Comparison of ENCODE assay signal across 15 cellular contexts in genomic region chr15:63094495-63094931, GRCh38. TPM values are rescaled to one million over a fixed set of nuclear protein-coding genes. Genes with fewer than 3 reads are reported as not detected.
DNase-seq lines count a peak whose midpoint lies in the region; ATAC-seq and TF ChIP-seq lines count a peak whose summit lies in the region.
"Had no signal": no experiment of that assay in that cellular context is flagged by ENCODE, and none has a peak within 500 bp of the region (broad histone marks: within the 10 kb centered on the region; RNA-seq: fewer than 3 reads in every experiment).

No MANE protein-coding gene starts in this region.

- no TSS peak for BruUV-seq in mammary epithelial cell (replicated peaks; lab: Mats Ljungman, UMichigan)
- no TSS peak for BruUV-seq in Calu3 (replicated peaks; lab: Mats Ljungman, UMichigan)

- H3K4me3 ChIP-seq in mammary epithelial cell (replicated peaks in 1 of 3; ENCODE audit: insufficient read depth in 1 of 3, low read depth in 2 of 3, low read length in 3 of 3) (no peak overlapping the region), breast epithelium (no peak overlapping the region), SK-N-SH (ENCODE audit: low read depth in 2 of 2, low read length in 1 of 2) (no peak overlapping the region; a peak in 1 of 4 replicates), heart left ventricle (no peak overlapping the region), transverse colon (no peak overlapping the region), esophagus squamous epithelium (no peak overlapping the region)

- peaks cover 9% of the 10 kb centered on the region for H3K4me1 ChIP-seq in mammary epithelial cell (ENCODE audit: insufficient read depth, low read length)
- H3K4me1 ChIP-seq in breast epithelium, result no peaks in the 10 kb centered on the region
- peaks cover 16 to 17% of the 10 kb centered on the region in 2 experiments; a peak in 3 of 4 replicates for H3K4me1 ChIP-seq in SK-N-SH (ENCODE audit: control insufficient read depth in 1 of 2, insufficient read depth in 2 of 2, low read depth in 1 of 2, low read length in 1 of 2)
- H3K4me1 ChIP-seq in heart left ventricle, result peaks cover 0 to 19% (median 8%) of the 10 kb centered on the region in 12 donors
- peaks cover under 1 to 23% (median 3%) of the 10 kb centered on the region in 4 donors for H3K4me1 ChIP-seq in transverse colon
- H3K4me1 ChIP-seq in esophagus squamous epithelium, result no peaks in the 10 kb centered on the region

- H4K20me1 ChIP-seq in mammary epithelial cell (ENCODE audit: insufficient read depth, low read length) (no peaks in the 10 kb centered on the region), SK-N-SH (ENCODE audit: insufficient read depth) (no peaks in the 10 kb centered on the region)

- CTCF ChIA-PET in mammary epithelial cell (lab: Charles Lee; ENCODE audit: low non-redundant PET) (interaction anchor here (0.6 kb wide), 1 partner anchor 205 kb away, joined by 3 read pairs; no protein-coding TSS in a partner anchor), SK-N-SH (lab: Yijun Ruan, JAX) (interaction anchor here (0.6 to 13.4 kb wide), 37 partner anchors 9 to 615 kb away, joined by 3 to 315 read pairs (median 5); partner anchors contain the start of genes RPS27L and TPM1), Calu3 (lab: Charles Lee) (interaction anchor here (0.5 to 1.4 kb wide), 4 partner anchors 27 to 312 kb away, joined by 3 to 8 read pairs (median 4); no protein-coding TSS in a partner anchor)

- intact Hi-C loops in mammary epithelial cell (cut with micrococcal nuclease), result loop anchor here (10.0 kb wide), 1 partner anchor 760 kb away; no protein-coding TSS in a partner anchor
- intact Hi-C loops in breast epithelium (cut with DNase I; ENCODE audit: low total_unique reads), result loop anchor here (5.0 kb wide), 1 partner anchor 47 kb away; no protein-coding TSS in a partner anchor
- intact Hi-C loops in heart left ventricle (cut with DNase I), result loop anchor here in 7 of 10 donors (1.0 to 5.0 kb wide), 5 partner anchors 47 to 312 kb away; no protein-coding TSS in a partner anchor
- intact Hi-C loops in transverse colon (cut with DNase I; ENCODE audit: low total_unique reads), result loop anchor here (5.0 kb wide), 2 partner anchors 47 to 247 kb away; no protein-coding TSS in a partner anchor
- intact Hi-C loops in esophagus squamous epithelium (cut with DNase I), result loop anchor here (10.0 kb wide), 2 partner anchors 250 to 310 kb away; no protein-coding TSS in a partner anchor
- intact Hi-C loops in Calu3 (cut with micrococcal nuclease; ENCODE audit: unreplicated experiment), result loop anchor here (5.0 kb wide), 1 partner anchor 247 kb away; no protein-coding TSS in a partner anchor

- H3K79me2 ChIP-seq in mammary epithelial cell (ENCODE audit: insufficient read depth, low read length), result no peaks in the 10 kb centered on the region
- no peaks in the 10 kb centered on the region for H3K79me2 ChIP-seq in SK-N-SH (ENCODE audit: insufficient read depth)

- TF ChIP-seq CTCF in mammary epithelial cell (conservative IDR thresholded peaks at IDR 0.05 in 1 of 2, IDR thresholded peaks at IDR 0.05 in 1 of 2; ENCODE audit: extremely low read depth in 1 of 2, insufficient read depth in 1 of 2, low read depth in 1 of 2, low read length in 2 of 2) (no peak), breast epithelium (IDR thresholded peaks at IDR 0.05) (no peak), SK-N-SH (IDR thresholded peaks at IDR 0.05) (no peak), heart left ventricle (IDR thresholded peaks at IDR 0.05) (no peak), transverse colon (IDR thresholded peaks at IDR 0.05) (no peak), esophagus squamous epithelium (IDR thresholded peaks at IDR 0.05) (no peak), Calu3 (IDR thresholded peaks at IDR 0.05; ENCODE audit: unreplicated experiment) (no peak)

- H3K36me3 Mint-ChIP-seq in Calu3 (ENCODE audit: insufficient read depth, unreplicated experiment), result peaks cover 5% of the 10 kb centered on the region
- H3K36me3 Mint-ChIP-seq: activated naive CD8-positive, alpha-beta T cell treated with anti-CD3 and anti-CD28 coated beads, Interleukin-2, amount 10 ng/mL, durations not matched to agents 7 days and 5 days had no signal

- H3K4me3 Mint-ChIP-seq in Calu3 (ENCODE audit: low read depth, unreplicated experiment), result no peak overlapping the region
- H3K4me3 Mint-ChIP-seq: activated CD8-positive, alpha-beta T cell treated with anti-CD3 and anti-CD28 coated beads for 36 hours; activated naive CD8-positive, alpha-beta T cell treated with anti-CD3 and anti-CD28 coated beads, Interleukin-2, amount 10 ng/mL, durations not matched to agents 7 days and 5 days; neural crest cell had no signal

- TF ChIP-seq POLR2A in breast epithelium (IDR thresholded peaks at IDR 0.05), result no peak
- TF ChIP-seq POLR2A in heart left ventricle (IDR thresholded peaks at IDR 0.05), result no peak
- no peak for TF ChIP-seq POLR2A in transverse colon (IDR thresholded peaks at IDR 0.05)
- no peak for TF ChIP-seq POLR2A in esophagus squamous epithelium (IDR thresholded peaks at IDR 0.05)

- no peak for TF ChIP-seq RAD21 in SK-N-SH (IDR thresholded peaks at IDR 0.05; ENCODE audit: low read length)

- in situ Hi-C loops in mammary epithelial cell (cut with MboI; ENCODE audit: low sequenced_read_pairs in 2 of 2), result no loop called here
- in situ Hi-C loops in transverse colon (cut with MboI; ENCODE audit: low pct_ligation_motif_present in 1 of 4, low pct_unique_long_range_greater_than_20kb in 1 of 4, low sequenced_read_pairs in 3 of 4), result no loop called here

- H3K27me3 Mint-ChIP-seq in Calu3 (ENCODE audit: unreplicated experiment), result no peaks in the 10 kb centered on the region
- H3K27me3 Mint-ChIP-seq: activated CD8-positive, alpha-beta T cell treated with anti-CD3 and anti-CD28 coated beads for 36 hours had no signal

- H3K4me2 ChIP-seq in mammary epithelial cell (ENCODE audit: insufficient read depth, low read depth, low read length) (peak overlapping the region; percentile 8), SK-N-SH (peak overlapping the region; percentile 16)

- H3K27me3 ChIP-seq in mammary epithelial cell (ENCODE audit: insufficient read depth, low read length), result no peaks in the 10 kb centered on the region
- no peaks in the 10 kb centered on the region for H3K27me3 ChIP-seq in breast epithelium
- no peaks in the 10 kb centered on the region for H3K27me3 ChIP-seq in SK-N-SH (ENCODE audit: insufficient read depth)
- no peaks in the 10 kb centered on the region for H3K27me3 ChIP-seq in heart left ventricle
- no peaks in the 10 kb centered on the region for H3K27me3 ChIP-seq in transverse colon
- H3K27me3 ChIP-seq in esophagus squamous epithelium, result no peaks in the 10 kb centered on the region
- H3K27me3 ChIP-seq: BE2C had no signal

- no peak overlapping the region for H3K27ac Mint-ChIP-seq in Calu3 (ENCODE audit: unreplicated experiment)
- H3K27ac Mint-ChIP-seq: activated CD8-positive, alpha-beta T cell treated with anti-CD3 and anti-CD28 coated beads for 36 hours; activated naive CD8-positive, alpha-beta T cell treated with anti-CD3 and anti-CD28 coated beads, Interleukin-2, amount 10 ng/mL, durations not matched to agents 7 days and 5 days had no signal

- peak overlapping the region; percentile 55 for H2AFZ ChIP-seq in mammary epithelial cell (ENCODE audit: low read depth, low read length)
- no peak overlapping the region for H2AFZ ChIP-seq in SK-N-SH (ENCODE audit: low read depth)

- H3K9me3 ChIP-seq in mammary epithelial cell (replicated peaks; ENCODE audit: insufficient read depth, low read length), result no peaks in the 10 kb centered on the region
- no peaks in the 10 kb centered on the region for H3K9me3 ChIP-seq in breast epithelium
- H3K9me3 ChIP-seq in SK-N-SH, result no peaks in the 10 kb centered on the region
- no peaks in the 10 kb centered on the region for H3K9me3 ChIP-seq in heart left ventricle
- H3K9me3 ChIP-seq in transverse colon, result no peaks in the 10 kb centered on the region
- no peaks in the 10 kb centered on the region for H3K9me3 ChIP-seq in esophagus squamous epithelium
- H3K9me3 ChIP-seq: BE2C had no signal

- peaks cover 8% of the 10 kb centered on the region for H3K4me1 Mint-ChIP-seq in Calu3 (ENCODE audit: low read depth, unreplicated experiment)

- peak; percentile 33 to 65 (median 52) for ATAC-seq in heart left ventricle
- ATAC-seq: activated CD8-positive, alpha-beta T cell treated with anti-CD3 and anti-CD28 coated beads for 36 hours had no signal

- no peaks in the 10 kb centered on the region for H3K36me3 ChIP-seq in mammary epithelial cell (ENCODE audit: insufficient read depth, low read length)
- H3K36me3 ChIP-seq in breast epithelium, result no peaks in the 10 kb centered on the region
- no peaks in the 10 kb centered on the region for H3K36me3 ChIP-seq in SK-N-SH (replicated peaks in 1 of 2; ENCODE audit: control insufficient read depth in 1 of 2, insufficient read depth in 2 of 2, low read length in 1 of 2)
- H3K36me3 ChIP-seq in heart left ventricle, result no peaks in the 10 kb centered on the region
- no peaks in the 10 kb centered on the region for H3K36me3 ChIP-seq in transverse colon
- H3K36me3 ChIP-seq in esophagus squamous epithelium, result no peaks in the 10 kb centered on the region
- H3K36me3 ChIP-seq: BE2C had no signal

- H3K9me3 Mint-ChIP-seq in Calu3 (ENCODE audit: low read depth, unreplicated experiment), result no peaks in the 10 kb centered on the region
- H3K9me3 Mint-ChIP-seq: activated CD8-positive, alpha-beta T cell treated with anti-CD3 and anti-CD28 coated beads for 36 hours; activated naive CD8-positive, alpha-beta T cell treated with anti-CD3 and anti-CD28 coated beads, Interleukin-2, amount 10 ng/mL, durations not matched to agents 7 days and 5 days; neural crest cell had no signal

- H3K27ac ChIP-seq in mammary epithelial cell (ENCODE audit: insufficient read depth, low read depth, low read length), result no peak overlapping the region
- no peak overlapping the region for H3K27ac ChIP-seq in breast epithelium
- H3K27ac ChIP-seq in SK-N-SH (ENCODE audit: low read depth in 2 of 2, low read length in 1 of 2), result peak overlapping the region; percentile 68 to 78
- H3K27ac ChIP-seq in heart left ventricle, result peak overlapping the region in 9 of 12 donors; percentile 25 to 67 (median 42)
- peak overlapping the region; percentile 28 to 54 (median 39) for H3K27ac ChIP-seq in transverse colon
- H3K27ac ChIP-seq in esophagus squamous epithelium, result peak overlapping the region in 2 of 4 donors; percentile 0 to 2

- POLR2A ChIA-PET in SK-N-SH (lab: Yijun Ruan, JAX), result no interaction called here

- WGBS in mammary epithelial cell (ENCODE audit: low coverage, missing lambda C conversion rate), result 89% methylated on average over 2 of the region's 2 CpGs
- 58% methylated on average over 2 of the region's 2 CpGs for WGBS in SK-N-SH (ENCODE audit: low lambda C conversion rate)
- WGBS in heart left ventricle, 4 donors, result 45 to 56% (median 51%) methylated on average over 2 of the region's 2 CpGs
- WGBS in transverse colon (ENCODE audit: low coverage in 1 of 2), 2 donors, result 50 to 58% methylated on average over 1 to 2 of the region's 2 CpGs
- WGBS in esophagus squamous epithelium, 2 donors, result 60 to 72% methylated on average over 2 of the region's 2 CpGs

- H3K9ac ChIP-seq in mammary epithelial cell (ENCODE audit: insufficient read depth, low read length) (no peak overlapping the region), SK-N-SH (peak overlapping the region; percentile 47)

- TF ChIP-seq EP300 in SK-N-SH (IDR thresholded peaks at IDR 0.05; ENCODE audit: borderline replicate concordance in 1 of 2, low read depth in 1 of 2, low read length in 1 of 2) (no peak), transverse colon (IDR thresholded peaks at IDR 0.05; ENCODE audit: low read depth) (no peak)

- H3K9me2 ChIP-seq in SK-N-SH, result no peaks in the 10 kb centered on the region

- dilution Hi-C loops in mammary epithelial cell (cut with HindIII; ENCODE audit: low sequenced_read_pairs), result no loop called here

- peaks cover 53% of the 10 kb centered on the region for H3F3A ChIP-seq in SK-N-SH (replicated peaks; ENCODE audit: insufficient read depth)

- DNase-seq in mammary epithelial cell, result no peak
- DNase-seq in breast epithelium (ENCODE audit: low spot score in 2 of 2), result no peak
- DNase-seq in SK-N-SH, result no peak
- DNase-seq in heart left ventricle, result no peak
- DNase-seq in transverse colon, result no peak
- no peak for DNase-seq in esophagus squamous epithelium (lab: John Stamatoyannopoulos, UW)
- no peak for DNase-seq in GM19240 (ENCODE audit: insufficient read length, low spot score)
- no peak for DNase-seq in Calu3
- DNase-seq: activated CD8-positive, alpha-beta T cell treated with anti-CD3 and anti-CD28 coated beads for 36 hours; activated naive CD8-positive, alpha-beta T cell treated with anti-CD3 and anti-CD28 coated beads, Interleukin-2, amount 10 ng/mL, durations not matched to agents 7 days and 5 days; BE2C; KBM-7; NCI-H2227 treated with DMSO at 0.1 percent for 48 hours; stimulated activated CD4-positive, alpha-beta T cell treated with anti-CD3 and anti-CD28 coated beads, Interleukin-15, amount 100 ng/mL, for 24 hours had no signal

RNA-seq across cellular contexts. Expression of gene LACTB, which starts 27.1 kb away (rescaled TPM):
- 10 to 100 TPM; 17.3 to 23.0 TPM for total RNA-seq in mammary epithelial cell
- 8.6 TPM for polyA plus RNA-seq in mammary epithelial cell
- 17.0 TPM for polyA minus RNA-seq in mammary epithelial cell
- 10 to 100 TPM; 15.7 to 17.6 (median 17.1) TPM for total RNA-seq in breast epithelium
- 23.3 and 28.5 TPM in 2 replicates for polyA plus RNA-seq in SK-N-SH (2012; rRNA removed)
- polyA plus RNA-seq in SK-N-SH (2012; cell fraction: cytosol; rRNA removed), result 32.3 and 44.5 TPM in 2 replicates
- 17.9 and 27.1 TPM in 2 replicates for polyA plus RNA-seq in SK-N-SH (2012; cell fraction: nucleus; rRNA removed)
- total RNA-seq in heart left ventricle, result 10 to 100 TPM; 17.9 to 31.0 (median 22.7) TPM
- 10 to 100 TPM; 21.6 to 25.9 TPM for polyA plus RNA-seq in heart left ventricle
- 10 to 100 TPM in 3 of 4 donors, 1 to 10 TPM in 1; 6.7 to 20.6 (median 19.6) TPM for total RNA-seq in transverse colon
- total RNA-seq in esophagus squamous epithelium, result 10 to 100 TPM in 3 of 4 donors, 1 to 10 TPM in 1; 9.7 to 22.6 (median 12.1) TPM
- total RNA-seq in Calu3 (2022), result 16.1 and 17.3 TPM in 2 replicates

RNA-seq across cellular contexts. Expression of gene TPM1, which starts 52.0 kb away (rescaled TPM):
- total RNA-seq in mammary epithelial cell, result 1,000 to 10,000 TPM in 1 of 2 donors, 100 to 1,000 TPM in 1; 463 to 1,538 TPM
- 241 TPM for polyA plus RNA-seq in mammary epithelial cell
- polyA minus RNA-seq in mammary epithelial cell, result 182 TPM
- 100 to 1,000 TPM; 333 to 609 (median 575) TPM for total RNA-seq in breast epithelium
- polyA plus RNA-seq in SK-N-SH (2012; rRNA removed), result 1,371 and 1,764 TPM in 2 replicates
- polyA plus RNA-seq in SK-N-SH (2012; cell fraction: cytosol; rRNA removed), result 1,590 and 2,049 TPM in 2 replicates
- polyA plus RNA-seq in SK-N-SH (2012; cell fraction: nucleus; rRNA removed), result 2,523 and 2,991 TPM in 2 replicates
- total RNA-seq in heart left ventricle, result over 10,000 TPM in 7 of 9 donors, 1,000 to 10,000 TPM in 2; 9,722 to 18,689 (median 13,330) TPM
- over 10,000 TPM; 13,651 to 16,217 TPM for polyA plus RNA-seq in heart left ventricle
- 1,000 to 10,000 TPM in 2 of 4 donors, 100 to 1,000 TPM in 2; 775 to 2,480 (median 1,140) TPM for total RNA-seq in transverse colon
- 100 to 1,000 TPM in 2 of 4 donors, 10 to 100 TPM in 2; 44.3 to 680 (median 138) TPM for total RNA-seq in esophagus squamous epithelium
- total RNA-seq in Calu3 (2022), result 691 and 1,158 TPM in 2 replicates

Comparison
In these comparisons a context has a peak if more than half of its experiments do, and no peak if none do; other contexts are left out.
1. H3K27ac ChIP-seq: peak in SK-N-SH (2 of 2), heart left ventricle (9 of 12) and transverse colon (4 of 4); none in mammary epithelial cell (single experiment) and breast epithelium (0 of 2).